In genomic region chr2:12579018-12579417, GRCh38 we compare ENCODE assay signal across 16 cellular contexts.
"Had no signal": no experiment of that assay in that cellular context is flagged by ENCODE, and none has a peak within 500 bp of the region (broad histone marks: within the 10 kb centered on the region; RNA-seq: fewer than 3 reads in every experiment).

No MANE protein-coding gene starts in this region.

- H3K36me3 ChIP-seq: ascending aorta, spleen, thyroid gland had no signal

- H3K4me3 ChIP-seq: ascending aorta, lung, spleen, thyroid gland had no signal

- H3K27me3 ChIP-seq: ascending aorta, spleen, thyroid gland had no signal

- H3K9me3 ChIP-seq: ascending aorta, spleen, thyroid gland had no signal

- H3K9me3 Mint-ChIP-seq: mesothelial cell of epicardium; nephron; stimulated activated naive B cell treated with anti-CD40 and anti-IgM and Interleukin-4, amounts not matched to agents 10 μg/mL and 1 μg/mL and 100 μg/mL, for 72 hours had no signal

- H3K27ac Mint-ChIP-seq: mesothelial cell of epicardium; nephron; stimulated activated naive B cell treated with anti-CD40 and anti-IgM and Interleukin-4, amounts not matched to agents 10 μg/mL and 1 μg/mL and 100 μg/mL, for 72 hours had no signal

- ATAC-seq: left lobe of liver; stimulated activated naive B cell treated with anti-CD40 and anti-IgM and Interleukin-4, amounts not matched to agents 10 μg/mL and 1 μg/mL and 100 μg/mL, for 72 hours had no signal

- H3K4me1 ChIP-seq: ascending aorta, spleen, thyroid gland had no signal

- DNase-seq: activated naive CD4-positive, alpha-beta T cell; effector CD8-positive, alpha-beta T cell; hypothalamus; posterior cingulate gyrus; retina; spleen; stimulated activated CD4-positive, alpha-beta T cell treated with anti-CD3 and anti-CD28 coated beads, Interleukin-4, amount 100 ng/mL, for 4 hours; stimulated activated naive B cell treated with anti-CD40 and anti-IgM and Interleukin-4, amounts not matched to agents 10 μg/mL and 1 μg/mL and 100 μg/mL, for 72 hours; T1000; thyroid gland had no signal

- H3K36me3 Mint-ChIP-seq: mesothelial cell of epicardium; stimulated activated naive B cell treated with anti-CD40 and anti-IgM and Interleukin-4, amounts not matched to agents 10 μg/mL and 1 μg/mL and 100 μg/mL, for 72 hours had no signal

- H3K4me3 Mint-ChIP-seq: mesothelial cell of epicardium; nephron; stimulated activated naive B cell treated with anti-CD40 and anti-IgM and Interleukin-4, amounts not matched to agents 10 μg/mL and 1 μg/mL and 100 μg/mL, for 72 hours had no signal

- H3K4me1 Mint-ChIP-seq: stimulated activated naive B cell treated with anti-CD40 and anti-IgM and Interleukin-4, amounts not matched to agents 10 μg/mL and 1 μg/mL and 100 μg/mL, for 72 hours had no signal

- H3K27ac ChIP-seq: ascending aorta, epithelial cell of prostate, spleen, thyroid gland had no signal
